ENCODE assay signal across 8 cellular contexts in the genomic region with DNA sequence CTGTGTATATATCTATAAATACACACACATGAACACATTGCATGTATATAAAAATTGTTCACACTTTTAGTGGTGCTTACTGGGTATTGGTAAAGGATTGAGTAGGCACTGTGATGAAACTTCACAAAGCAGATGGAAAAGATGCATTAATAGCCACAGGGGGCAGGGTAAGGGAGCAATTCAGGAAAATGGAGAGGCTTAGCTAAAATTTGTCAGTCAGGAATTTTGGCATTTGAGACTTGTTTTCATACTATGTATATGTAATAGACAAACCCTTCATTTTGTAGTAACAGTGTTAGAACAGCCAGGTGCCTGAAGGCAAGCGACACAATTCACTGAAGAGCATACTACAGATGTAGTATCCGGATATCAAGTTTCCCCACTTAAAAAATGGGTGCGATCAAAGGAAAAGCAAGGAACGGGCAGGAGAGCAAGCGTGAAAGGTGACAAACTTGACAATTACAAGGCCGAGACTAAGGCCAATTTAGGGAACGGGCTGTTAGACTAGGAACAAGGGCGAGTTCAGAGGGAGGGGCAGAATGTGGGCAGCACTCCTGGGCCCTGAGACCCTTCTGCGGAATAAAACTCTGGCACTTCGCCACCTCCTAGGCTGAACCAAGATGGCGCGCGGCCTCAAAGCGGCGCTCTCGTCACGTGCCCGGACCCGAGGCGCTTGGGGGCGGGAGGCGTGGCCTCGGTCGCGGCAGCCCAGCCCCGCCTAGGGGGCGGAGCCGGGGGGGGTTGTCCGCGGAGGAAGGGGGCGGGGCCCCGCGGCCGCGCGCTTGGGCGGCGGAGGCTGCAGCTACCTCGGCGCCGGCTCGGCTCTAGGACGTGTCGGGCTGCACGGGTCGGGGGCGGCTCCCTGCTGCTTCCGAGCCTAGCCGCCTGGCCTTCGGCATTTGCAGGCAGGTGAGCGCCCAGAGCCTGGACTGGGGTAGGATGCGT. TPM values are rescaled to one million over a fixed set of nuclear protein-coding genes. Genes with fewer than 3 reads are reported as not detected.
A peak's percentile ranks its signal among the peaks of the same experiment; 100 is the strongest.
DNase-seq lines count a peak whose midpoint lies in the region; ATAC-seq and TF ChIP-seq lines count a peak whose summit lies in the region.

TSS of gene PPFIA4 (plus strand) at position 771 of the 945 bp plus-strand sequence. CDS start 12,518 bp downstream, outside the sequence.

- ATAC-seq in HG02571 (IDR thresholded peaks at IDR 0.05; ENCODE audit: unreplicated experiment) (peak; percentile 71), left cardiac atrium (peak; percentile 90 to 93)

- intact Hi-C loops in adrenal gland (cut with DNase I) = no loop called here
- intact Hi-C loops in left cardiac atrium (cut with DNase I) = no loop called here
- intact Hi-C loops in posterior vena cava (cut with DNase I) = no loop called here
- intact Hi-C loops in transverse colon (cut with DNase I; ENCODE audit: low total_unique reads) = no loop called here

- H3K36me3 ChIP-seq in adrenal gland (replicated peaks in 1 of 2) = peaks cover 0 to 23% of the 10 kb centered on the region in 2 donors
- H3K36me3 ChIP-seq in transverse colon = peaks cover 0 to 31% (median 12%) of the 10 kb centered on the region in 4 donors

- H3K27me3 ChIP-seq in adrenal gland = no peaks in the 10 kb centered on the region
- H3K27me3 ChIP-seq in transverse colon = peaks cover 13% of the 10 kb centered on the region

- H3K9me3 ChIP-seq in adrenal gland (replicated peaks in 1 of 3) = no peaks in the 10 kb centered on the region
- H3K9me3 ChIP-seq in transverse colon = no peaks in the 10 kb centered on the region

- WGBS in adrenal gland, 4 donors = 8 to 36% (median 15%) methylated on average over 9 to 52 of the region's 52 CpGs
- 16 to 86% methylated on average over 5 to 41 of the region's 52 CpGs for WGBS in transverse colon (ENCODE audit: low coverage in 1 of 2), 2 donors

- TF ChIP-seq CTCF in adrenal gland (IDR thresholded peaks at IDR 0.05) = peak in 1 of 6 experiments; percentile 7
- TF ChIP-seq CTCF in transverse colon (IDR thresholded peaks at IDR 0.05) = no peak

- in situ Hi-C loops in transverse colon (cut with MboI; ENCODE audit: low pct_ligation_motif_present in 1 of 4, low pct_unique_long_range_greater_than_20kb in 1 of 4, low sequenced_read_pairs in 3 of 4) = no loop called here

- H3K4me3 ChIP-seq in adrenal gland = peak within 1 kb of the TSS in 3 of 4 donors; percentile 5 to 66 (median 18)
- peak within 1 kb of the TSS; percentile 19 to 70 (median 56) for H3K4me3 ChIP-seq in transverse colon

- peak; percentile 27 for DNase-seq in GDM1 (lab: John Stamatoyannopoulos, UW)
- peak; percentile 93 to 99 (median 95) for DNase-seq in NCI-H1417 (lab: John Stamatoyannopoulos, UW)
- peak; percentile 74 to 87 (median 79) for DNase-seq in T-helper 1 cell
- peak; percentile 82 to 92 (median 90) for DNase-seq in adrenal gland
- DNase-seq in left cardiac atrium = peak; percentile 89
- peak; percentile 95 for DNase-seq in posterior vena cava (ENCODE audit: low spot score)
- peak; percentile 87 for DNase-seq in transverse colon

- peak within 1 kb of the TSS in 3 of 5 donors; percentile 55 to 75 (median 61) for H3K27ac ChIP-seq in adrenal gland
- peak within 1 kb of the TSS; percentile 23 to 56 (median 38) for H3K27ac ChIP-seq in transverse colon

- H3K4me1 ChIP-seq in adrenal gland (replicated peaks in 1 of 2) (peaks cover 7 to 10% of the 10 kb centered on the region in 2 donors), transverse colon (peaks cover 7 to 22% (median 9%) of the 10 kb centered on the region in 4 donors)

- no peak for TF ChIP-seq EP300 in transverse colon (IDR thresholded peaks at IDR 0.05; ENCODE audit: low read depth)

- TF ChIP-seq POLR2A in adrenal gland (IDR thresholded peaks at IDR 0.05) = peak in 1 of 2 donors; percentile 12
- TF ChIP-seq POLR2A in transverse colon (IDR thresholded peaks at IDR 0.05) = peak; percentile 23

RNA-seq across cellular contexts. Expression of gene PPFIA4, which starts in this region (rescaled TPM):
- total RNA-seq in adrenal gland (1 to 10 TPM in 1 of 8 donors, under 1 TPM in 7; 0.12 to 2.9 (median 0.39) TPM), left cardiac atrium (10 to 100 TPM; 16.0 to 16.3 TPM), posterior vena cava (1 to 10 TPM; 2.0 to 3.1 TPM), transverse colon (1 to 10 TPM in 1 of 4 donors, under 1 TPM in 2, not detected in 1; 0.41 to 1.1 (median 0.48) TPM)
- 1 to 10 TPM in 1 of 3 donors, under 1 TPM in 2; 0.46 to 2.6 (median 0.54) TPM for polyA plus RNA-seq in adrenal gland

Comparison
In these comparisons a context has a peak if more than half of its experiments do, and no peak if none do; other contexts are left out.
1. Peak in every context shown above with its lines: DNase-seq, ATAC-seq, H3K4me3 ChIP-seq and H3K27ac ChIP-seq.
2. RNA of gene PPFIA4 (total RNA-seq): 16.0 to 16.3 TPM in left cardiac atrium; 2.0 to 3.1 TPM in posterior vena cava, 0.41 to 1.1 TPM in transverse colon and 0.12 to 2.9 TPM in adrenal gland; every median in the first group is over 4 times any median in the second.
3. DNase-seq: peak in every context shown above with its lines; median percentile 95 in NCI-H1417; 95 in posterior vena cava; 90 in adrenal gland; 89 in left cardiac atrium; 87 in transverse colon; 79 in T-helper 1 cell; 27 in GDM1.